1 cellular context compared by ENCODE assay signal in genomic region chr20:49633023-49633422, GRCh38.
TF ChIP-seq lines count a peak whose summit lies in the region.

No MANE protein-coding gene starts in this region.

TF ChIP-seq in K562, 482 proteins besides CTCF, POLR2A, EP300 and RAD21 (continued from another document):
- peak in 1 of 2 experiments; percentile 72; a peak in 2 of 4 replicates for TF ChIP-seq MLLT1 (IDR thresholded peaks at IDR 0.05)
